1 cellular context compared by ENCODE assay signal in genomic region chr20:57439993-57440392, GRCh38.
A peak's percentile ranks its signal among the peaks of the same experiment; 100 is the strongest.
TF ChIP-seq lines count a peak whose summit lies in the region.

No MANE protein-coding gene starts in this region.

TF ChIP-seq in K562, 482 proteins besides CTCF, POLR2A, EP300 and RAD21:
- TF ChIP-seq SMARCA5 (IDR thresholded peaks at IDR 0.05) = peak; percentile 41; the same call in 1 of the 2 replicates
- no peak for TF ChIP-seq CHAMP1 (IDR thresholded peaks at IDR 0.05)
- peak; percentile 45 to 67 for TF ChIP-seq KDM1A (IDR thresholded peaks at IDR 0.05)
- peak; percentile 88 for TF ChIP-seq RBM25 (IDR thresholded peaks at IDR 0.05; ENCODE audit: low read depth, low read length, severe bottlenecking)
- TF ChIP-seq BCOR (IDR thresholded peaks at IDR 0.05) = peak; percentile 84
TF ChIP-seq in K562: peak in this region for 4.
